18 cellular contexts compared by ENCODE assay signal in the genomic region with DNA sequence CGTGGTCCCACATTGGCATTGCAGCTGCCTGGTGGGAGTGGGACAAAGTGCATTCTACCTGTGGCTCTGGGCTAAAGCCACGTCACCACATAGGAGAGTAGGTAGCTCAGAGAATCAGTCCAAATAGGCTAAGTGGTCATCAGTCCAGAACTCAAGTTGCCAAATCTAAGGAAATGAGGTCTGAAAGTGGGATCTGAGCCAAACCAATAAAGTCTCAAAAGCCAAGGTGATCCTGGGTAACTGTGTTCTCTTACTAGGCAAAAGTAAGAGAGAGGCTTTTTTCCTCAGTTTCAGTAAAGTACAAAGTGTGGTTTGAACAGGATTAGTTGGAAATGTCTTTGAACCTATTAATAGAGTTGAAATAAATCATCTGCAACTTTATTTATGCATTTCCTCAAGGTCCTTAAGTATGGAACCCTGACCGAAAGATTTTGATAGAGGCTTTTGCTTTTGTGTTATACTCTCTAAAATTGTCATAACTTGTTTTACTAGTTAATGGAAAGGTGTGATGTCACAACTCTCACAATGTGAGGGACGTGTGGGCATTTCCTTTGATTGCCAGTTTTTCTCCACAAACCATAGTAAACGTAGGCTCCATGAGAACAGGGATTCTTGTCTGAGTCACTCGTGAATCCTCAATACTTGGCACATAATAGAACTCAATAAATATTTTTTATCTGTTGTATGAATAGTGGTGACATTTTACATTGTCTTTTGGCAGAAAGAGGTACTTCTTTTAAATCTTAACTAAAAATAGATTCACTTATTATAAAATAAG.
"Had no signal": no experiment of that assay in that cellular context is flagged by ENCODE, and none has a peak within 500 bp of the region (broad histone marks: within the 10 kb centered on the region; RNA-seq: fewer than 3 reads in every experiment).

No MANE protein-coding gene starts in this region.

- FAIRE-seq: frontal cortex, keratinocyte, TTC549 had no signal

- H3K27ac ChIP-seq: heart right ventricle, neural progenitor cell, ovary, right atrium auricular region had no signal

- H3K4me3 ChIP-seq: heart right ventricle, neural progenitor cell, ovary, right atrium auricular region, transverse colon had no signal

- ATAC-seq: heart right ventricle; left ventricle myocardium superior; stimulated activated memory B cell treated with anti-CD40 and anti-IgM and Interleukin-4, amounts not matched to agents 10 μg/mL and 1 μg/mL and 100 μg/mL, for 72 hours; T-helper 17 cell had no signal

- DNase-seq: activated B cell treated with CpG ODN at 0.5 μM for 24 hours; activated CD4-positive, alpha-beta T cell treated with anti-CD3 and anti-CD28 coated beads, Interleukin-2, amount 10 ng/mL, durations not matched to agents 24 days and 14 days; activated naive CD4-positive, alpha-beta T cell treated with anti-CD3 and anti-CD28 coated beads for 36 hours; cortex of kidney; effector CD8-positive, alpha-beta T cell; erythroblast; heart right ventricle; left ventricle myocardium superior; ovary; stimulated activated CD4-positive, alpha-beta T cell treated with anti-CD3 and anti-CD28 coated beads, Interleukin-1b, Interleukin-23, amount 100 ng/mL, for 48 hours; T-helper 17 cell; transverse colon had no signal

- H3K9ac ChIP-seq: neural progenitor cell had no signal

- H3K9me3 ChIP-seq: ovary, right atrium auricular region, transverse colon had no signal

- H2AFZ ChIP-seq: neural progenitor cell had no signal

- H3K27me3 ChIP-seq: heart right ventricle, neural progenitor cell, ovary, right atrium auricular region, transverse colon had no signal

- H3K4me1 ChIP-seq: heart right ventricle, neural progenitor cell, right atrium auricular region had no signal

- H3K4me2 ChIP-seq: neural progenitor cell had no signal

- H3K36me3 ChIP-seq: heart right ventricle, neural progenitor cell, ovary, right atrium auricular region, transverse colon had no signal
